ENCODE assay signal across 8 cellular contexts in genomic region chr17:48055531-48056245, GRCh38. TPM values are rescaled to one million over a fixed set of nuclear protein-coding genes. Genes with fewer than 3 reads are reported as not detected.
DNase-seq lines count a peak whose midpoint lies in the region; ATAC-seq and TF ChIP-seq lines count a peak whose summit lies in the region.

No MANE protein-coding gene starts in this region.

- peak overlapping the region; percentile 38; the same call in 1 of the 2 replicates for H3K56ac ChIP-seq in IMR-90 (ENCODE audit: extremely low read depth, insufficient read depth, low read length)

- CTCF ChIA-PET in activated CD4-positive, alpha-beta T cell treated with anti-CD3 and anti-CD28 coated beads, Interleukin-2, amount 10 ng/mL, durations not matched to agents 7 days and 5 days (lab: Charles Lee) = interaction anchor here (1.4 to 1.8 kb wide), 4 partner anchors 12 to 29 kb away, joined by 3 to 6 read pairs (median 4); no protein-coding TSS in a partner anchor
- CTCF ChIA-PET in IMR-90 (lab: Yijun Ruan, JAX) = interaction anchor here (0.7 to 1.0 kb wide), 2 partner anchors 13 to 71 kb away, joined by 3 to 6 read pairs; no protein-coding TSS in a partner anchor

- peak overlapping the region; percentile 94 for H2AK9ac ChIP-seq in IMR-90 (replicated peaks; ENCODE audit: low read depth, low read length, poor library complexity)

- dilution Hi-C loops in IMR-90 (cut with HindIII; ENCODE audit: low sequenced_read_pairs, unreplicated experiment) = no loop called here

- H3K4me1 Mint-ChIP-seq in activated CD4-positive, alpha-beta T cell treated with anti-CD3 and anti-CD28 coated beads, Interleukin-2, amount 10 ng/mL, durations not matched to agents 7 days and 5 days = peaks cover 52% of the 10 kb centered on the region
- peaks cover 43% of the 10 kb centered on the region for H3K4me1 Mint-ChIP-seq in activated naive CD8-positive, alpha-beta T cell (ENCODE audit: low read depth)

- H2BK15ac ChIP-seq in IMR-90 (ENCODE audit: low read depth, low read length) = peak overlapping the region; percentile 78; the same call in 1 of the 3 replicates

- peaks cover 64% of the 10 kb centered on the region for H3K36me3 Mint-ChIP-seq in activated CD4-positive, alpha-beta T cell treated with anti-CD3 and anti-CD28 coated beads, Interleukin-2, amount 10 ng/mL, durations not matched to agents 7 days and 5 days (ENCODE audit: low read depth)
- H3K36me3 Mint-ChIP-seq in activated naive CD8-positive, alpha-beta T cell = peaks cover 8% of the 10 kb centered on the region

- 40% methylated on average over 1 of the region's 5 CpGs; no CpG with 5 or more reads in 1 of the 2 experiments for WGBS in IMR-90 (ENCODE audit: extremely low coverage in 2 of 2, insufficient read length in 1 of 2), 2 experiments

- H3K4me3 ChIP-seq in IMR-90 (ENCODE audit: insufficient read depth, low read depth, low read length) = no peak overlapping the region

- peak; percentile 24 for ATAC-seq in IMR-90 (ENCODE audit: low read depth)
- ATAC-seq in HG03457 (IDR thresholded peaks at IDR 0.05; ENCODE audit: unreplicated experiment) = no peak
- no peak for ATAC-seq in GM18909 (IDR thresholded peaks at IDR 0.05; ENCODE audit: poor library complexity, unreplicated experiment)

- H3K9me3 ChIP-seq in IMR-90 (ENCODE audit: control insufficient read depth, insufficient read depth, low read length) = no peaks in the 10 kb centered on the region

- H3K9ac ChIP-seq in IMR-90 (ENCODE audit: low read depth, low read length) = peak overlapping the region; percentile 65; the same call in 1 of the 2 replicates

- no peaks in the 10 kb centered on the region for H3K9me3 Mint-ChIP-seq in activated CD4-positive, alpha-beta T cell treated with anti-CD3 and anti-CD28 coated beads, Interleukin-2, amount 10 ng/mL, durations not matched to agents 7 days and 5 days
- no peaks in the 10 kb centered on the region for H3K9me3 Mint-ChIP-seq in activated naive CD8-positive, alpha-beta T cell (ENCODE audit: low read depth)

- no peak for DNase-seq in activated CD4-positive, alpha-beta T cell treated with anti-CD3 and anti-CD28 coated beads, Interleukin-2, amount 10 ng/mL, durations not matched to agents 7 days and 5 days
- no peak for DNase-seq in activated CD4-positive, alpha-beta T cell treated with anti-CD3 and anti-CD28 coated beads for 4 hours
- peak; percentile 92 for DNase-seq in IMR-90
- DNase-seq in kidney tubule cell (ENCODE audit: low spot score) = peak; percentile 64
- no peak for DNase-seq in NCI-H1436 (lab: John Stamatoyannopoulos, UW)

- H2BK5ac ChIP-seq in IMR-90 (ENCODE audit: low read depth, low read length, poor library complexity, severe bottlenecking) = peak overlapping the region; percentile 63

- H3K27ac Mint-ChIP-seq in activated CD4-positive, alpha-beta T cell treated with anti-CD3 and anti-CD28 coated beads, Interleukin-2, amount 10 ng/mL, durations not matched to agents 7 days and 5 days = peak overlapping the region; percentile 55
- H3K27ac Mint-ChIP-seq in activated naive CD8-positive, alpha-beta T cell = peak overlapping the region; percentile 97

- H3K4me1 ChIP-seq in IMR-90 (ENCODE audit: control insufficient read depth, insufficient read depth, low read length) = peaks cover 50% of the 10 kb centered on the region

- H4K8ac ChIP-seq in IMR-90 (ENCODE audit: low read depth in 2 of 2, low read length in 2 of 2) = peak overlapping the region; percentile 61 to 91; a peak in 3 of 4 replicates

- H4K20me1 ChIP-seq in IMR-90 (ENCODE audit: insufficient read depth, low read length) = peaks cover 54% of the 10 kb centered on the region

- intact Hi-C loops in IMR-90 (cut with micrococcal nuclease) = no loop called here

- BruUV-seq in IMR-90 (replicated peaks; lab: Mats Ljungman, UMichigan) = no TSS peak

- H3K4me3 Mint-ChIP-seq in activated CD4-positive, alpha-beta T cell treated with anti-CD3 and anti-CD28 coated beads, Interleukin-2, amount 10 ng/mL, durations not matched to agents 7 days and 5 days = no peak overlapping the region
- peak overlapping the region; percentile 57 for H3K4me3 Mint-ChIP-seq in activated naive CD8-positive, alpha-beta T cell

- H3K18ac ChIP-seq in IMR-90 (ENCODE audit: low read depth, low read length) = peak overlapping the region; percentile 28; the same call in 1 of the 2 replicates

- peak; percentile 50; the same call in 1 of the 2 replicates for TF ChIP-seq POLR2A in IMR-90 (IDR thresholded peaks at IDR 0.05; ENCODE audit: low read depth, low read length)

- H4K5ac ChIP-seq in IMR-90 (ENCODE audit: low read depth, low read length) = peak overlapping the region; percentile 62

- H3K23ac ChIP-seq in IMR-90 (ENCODE audit: low read depth, low read length) = peak overlapping the region; percentile 86

- H4K91ac ChIP-seq in IMR-90 (ENCODE audit: insufficient read depth, low read depth, low read length) = peak overlapping the region; percentile 93

- H3K9me1 ChIP-seq in IMR-90 (ENCODE audit: insufficient read depth, low read length) = peaks cover 52% of the 10 kb centered on the region

- in situ Hi-C loops in IMR-90 (cut with MboI; ENCODE audit: low sequenced_read_pairs) = no loop called here

- H3K36me3 ChIP-seq in IMR-90 (ENCODE audit: control insufficient read depth, insufficient read depth, low read length) = peaks cover 78% of the 10 kb centered on the region

- no peaks in the 10 kb centered on the region for H3K27me3 Mint-ChIP-seq in activated CD4-positive, alpha-beta T cell treated with anti-CD3 and anti-CD28 coated beads, Interleukin-2, amount 10 ng/mL, durations not matched to agents 7 days and 5 days
- H3K27me3 Mint-ChIP-seq in activated naive CD8-positive, alpha-beta T cell = no peaks in the 10 kb centered on the region

- H3K14ac ChIP-seq in IMR-90 (replicated peaks; ENCODE audit: low read depth, low read length) = peak overlapping the region; percentile 95

- peak overlapping the region; percentile 92 for H2BK20ac ChIP-seq in IMR-90 (ENCODE audit: low read depth, low read length)

- no peak for TF ChIP-seq CTCF in IMR-90 (conservative IDR thresholded peaks at IDR 0.05; ENCODE audit: low read depth, low read length)

- H2AFZ ChIP-seq in IMR-90 (replicated peaks; ENCODE audit: low read length, poor library complexity) = peak overlapping the region; percentile 61

- H3K27ac ChIP-seq in IMR-90 (ENCODE audit: insufficient read depth, low read length) = peak overlapping the region; percentile 68

- POLR2A ChIA-PET in activated CD4-positive, alpha-beta T cell treated with anti-CD3 and anti-CD28 coated beads, Interleukin-2, amount 10 ng/mL, durations not matched to agents 7 days and 5 days (lab: Charles Lee) = interaction anchor here (1.0 kb wide), 1 partner anchor 13 kb away, joined by 3 read pairs; no protein-coding TSS in a partner anchor
- POLR2A ChIA-PET in IMR-90 (lab: Charles Lee; ENCODE audit: unreplicated experiment) = no interaction called here

- peak overlapping the region; percentile 98 for H3K4ac ChIP-seq in IMR-90 (ENCODE audit: low read depth, low read length)

- peak overlapping the region; percentile 94 for H2AK5ac ChIP-seq in IMR-90 (ENCODE audit: low read depth, low read length)

- H2BK120ac ChIP-seq in IMR-90 (ENCODE audit: low read depth, low read length) = peak overlapping the region; percentile 96

- no peak for TF ChIP-seq RAD21 in IMR-90 (IDR thresholded peaks at IDR 0.05; ENCODE audit: low read length)

- H3K27me3 ChIP-seq in IMR-90 (ENCODE audit: control insufficient read depth, insufficient read depth, low read length) = no peaks in the 10 kb centered on the region

- peaks cover 46 to 99% of the 10 kb centered on the region in 2 experiments for H3K79me1 ChIP-seq in IMR-90 (ENCODE audit: low read depth in 1 of 2, low read length in 2 of 2)

- H3K4me2 ChIP-seq in IMR-90 (ENCODE audit: low read depth, low read length) = no peak overlapping the region

TF ChIP-seq in IMR-90, 13 proteins besides CTCF, POLR2A, EP300 and RAD21 (continues in another document):
- no peak for TF ChIP-seq ELK1 (IDR thresholded peaks at IDR 0.05; ENCODE audit: borderline replicate concordance, low read depth, low read length)
- TF ChIP-seq CEBPB (IDR thresholded peaks at IDR 0.05; ENCODE audit: low read depth, low read length) = peak; percentile 95

RNA-seq across cellular contexts. Expression of gene NFE2L1, which starts 7.5 kb away (rescaled TPM):
- 10 to 100 TPM; 53.2 to 65.9 TPM for total RNA-seq in activated CD4-positive, alpha-beta T cell treated with anti-CD3 and anti-CD28 coated beads, Interleukin-2, amount 10 ng/mL, durations not matched to agents 7 days and 5 days
- 35.6 and 42.8 TPM in 2 replicates for total RNA-seq in IMR-90 (2012; rRNA removed)
- 122 and 125 TPM in 2 replicates for polyA plus RNA-seq in IMR-90 (2012; rRNA removed)
- polyA plus RNA-seq in IMR-90 (2012; cell fraction: cytosol; rRNA removed) = 97.7 and 130 TPM in 2 replicates
- polyA plus RNA-seq in IMR-90 (2012; cell fraction: nucleus; rRNA removed; ENCODE audit: low replicate concordance) = 91.5 and 108 TPM in 2 replicates

RNA-seq across cellular contexts. Expression of gene COPZ2, which starts 18.1 kb away (rescaled TPM):
- total RNA-seq in activated CD4-positive, alpha-beta T cell treated with anti-CD3 and anti-CD28 coated beads, Interleukin-2, amount 10 ng/mL, durations not matched to agents 7 days and 5 days = 1 to 10 TPM; 3.4 to 4.0 TPM
- total RNA-seq in IMR-90 (2012; rRNA removed) = 41.0 and 60.5 TPM in 2 replicates
- 86.1 and 89.4 TPM in 2 replicates for polyA plus RNA-seq in IMR-90 (2012; rRNA removed)
- polyA plus RNA-seq in IMR-90 (2012; cell fraction: cytosol; rRNA removed) = 49.6 and 126 TPM in 2 replicates
- 26.4 and 100 TPM in 2 replicates for polyA plus RNA-seq in IMR-90 (2012; cell fraction: nucleus; rRNA removed; ENCODE audit: low replicate concordance)

RNA-seq across cellular contexts. Expression of gene CBX1, which starts 45.6 kb away (rescaled TPM):
- 10 to 100 TPM; 63.6 to 64.8 TPM for total RNA-seq in activated CD4-positive, alpha-beta T cell treated with anti-CD3 and anti-CD28 coated beads, Interleukin-2, amount 10 ng/mL, durations not matched to agents 7 days and 5 days
- 35.0 and 52.2 TPM in 2 replicates for total RNA-seq in IMR-90 (2012; rRNA removed)
- polyA plus RNA-seq in IMR-90 (2012; rRNA removed) = 42.9 and 54.9 TPM in 2 replicates
- polyA plus RNA-seq in IMR-90 (2012; cell fraction: cytosol; rRNA removed) = 12.5 and 21.0 TPM in 2 replicates
- 3.3 and 19.8 TPM in 2 replicates for polyA plus RNA-seq in IMR-90 (2012; cell fraction: nucleus; rRNA removed; ENCODE audit: low replicate concordance)

RNA-seq across cellular contexts. Expression of gene SNX11, which starts 51.9 kb away (rescaled TPM):
- total RNA-seq in activated CD4-positive, alpha-beta T cell treated with anti-CD3 and anti-CD28 coated beads, Interleukin-2, amount 10 ng/mL, durations not matched to agents 7 days and 5 days = 10 to 100 TPM; 21.2 to 22.4 TPM
- 11.7 and 14.7 TPM in 2 replicates for total RNA-seq in IMR-90 (2012; rRNA removed)
- 12.5 and 16.9 TPM in 2 replicates for polyA plus RNA-seq in IMR-90 (2012; rRNA removed)
- 6.7 and 13.4 TPM in 2 replicates for polyA plus RNA-seq in IMR-90 (2012; cell fraction: cytosol; rRNA removed)
- polyA plus RNA-seq in IMR-90 (2012; cell fraction: nucleus; rRNA removed; ENCODE audit: low replicate concordance) = 7.7 and 17.2 TPM in 2 replicates

Comparison
In these comparisons a context has a peak if more than half of its experiments do, and no peak if none do; other contexts are left out.
1. DNase-seq: peak in IMR-90 (single experiment) and kidney tubule cell (single experiment); none in activated CD4-positive, alpha-beta T cell treated with anti-CD3 and anti-CD28 coated beads, Interleukin-2, amount 10 ng/mL, durations not matched to agents 7 days and 5 days (single experiment), activated CD4-positive, alpha-beta T cell treated with anti-CD3 and anti-CD28 coated beads for 4 hours (0 of 2) and NCI-H1436 (single experiment).